Comparison of ENCODE assay signal across 15 cellular contexts in genomic region chr20:44696315-44696714, GRCh38. TPM values are rescaled to one million over a fixed set of nuclear protein-coding genes. Genes with fewer than 3 reads are reported as not detected.
DNase-seq lines count a peak whose midpoint lies in the region; ATAC-seq and TF ChIP-seq lines count a peak whose summit lies in the region.
"Had no signal": no experiment of that assay in that cellular context is flagged by ENCODE, and none has a peak within 500 bp of the region (broad histone marks: within the 10 kb centered on the region; RNA-seq: fewer than 3 reads in every experiment).

No MANE protein-coding gene starts in this region.

- H3K4me3 ChIP-seq in LNCaP clone FGC (ENCODE audit: low read depth, low read length), result no peak overlapping the region
- no peak overlapping the region for H3K4me3 ChIP-seq in sigmoid colon
- H3K4me3 ChIP-seq: neural progenitor cell had no signal

- no peaks in the 10 kb centered on the region for H3K9me3 ChIP-seq in sigmoid colon

- DNase-seq in ELR (ENCODE audit: low read depth) (peak; percentile 40), LNCaP clone FGC (ENCODE audit: low read depth) (no peak), sigmoid colon (no peak), NCI-H1105 (lab: John Stamatoyannopoulos, UW) (no peak), globus pallidus (ENCODE audit: low spot score) (no peak), SKM-1 (lab: John Stamatoyannopoulos, UW; ENCODE audit: unreplicated experiment) (no peak)
- DNase-seq: activated CD4-positive, alpha-beta T cell treated with anti-CD3 and anti-CD28 coated beads, Interleukin-2, amount 10 ng/mL, durations not matched to agents 24 days and 14 days; activated effector memory CD4-positive, alpha-beta T cell treated with Interleukin-2 at 50 U/mL for 16 hours; Calu3; foreskin melanocyte; left cardiac atrium; NCI-H146 had no signal

- ATAC-seq in GM21526 (IDR thresholded peaks at IDR 0.05; ENCODE audit: low FRiP score, unreplicated experiment), result no peak
- ATAC-seq: left cardiac atrium had no signal

- TF ChIP-seq CTCF in LNCaP clone FGC (IDR thresholded peaks at IDR 0.05; ENCODE audit: control insufficient read depth, extremely low read depth, insufficient read depth), result peak; percentile 20; the same call in 1 of the 2 replicates
- TF ChIP-seq CTCF in sigmoid colon (IDR thresholded peaks at IDR 0.05), result no peak

- no peak for TF ChIP-seq POLR2A in sigmoid colon (IDR thresholded peaks at IDR 0.05)

- H3K27ac ChIP-seq in cingulate gyrus (ENCODE audit: low read depth, low read length) (peak overlapping the region; percentile 21), sigmoid colon (peak overlapping the region in 3 of 4 donors; percentile 50 to 90 (median 59))
- H3K27ac ChIP-seq: neural progenitor cell had no signal

- no peaks in the 10 kb centered on the region for H3K36me3 ChIP-seq in sigmoid colon
- H3K36me3 ChIP-seq: neural progenitor cell had no signal

- TF ChIP-seq EP300 in sigmoid colon (IDR thresholded peaks at IDR 0.05), result no peak

- intact Hi-C loops in sigmoid colon (cut with DNase I), result no loop called here

- H3K27me3 ChIP-seq in sigmoid colon, result no peaks in the 10 kb centered on the region
- H3K27me3 ChIP-seq: neural progenitor cell had no signal

- peaks cover 0 to 26% (median 16%) of the 10 kb centered on the region in 4 donors for H3K4me1 ChIP-seq in sigmoid colon

- WGBS in sigmoid colon, 2 donors, result 82 to 87% methylated on average over 3 of the region's 3 CpGs

RNA-seq across cellular contexts. Expression of gene CCN5, which starts 18.9 kb away (rescaled TPM):
- total RNA-seq in sigmoid colon, result 10 to 100 TPM in 3 of 4 donors, 1 to 10 TPM in 1; 5.0 to 48.7 (median 18.5) TPM
- 10 to 100 TPM in 1 of 3 donors, 1 to 10 TPM in 2; 1.0 to 21.0 (median 2.8) TPM for polyA plus RNA-seq in sigmoid colon
- total RNA-seq: activated CD4-positive, alpha-beta T cell treated with anti-CD3 and anti-CD28 coated beads, Interleukin-2, amount 10 ng/mL, durations not matched to agents 24 days and 14 days had no signal

RNA-seq across cellular contexts. Expression of gene ADA, which starts 44.8 kb away (rescaled TPM):
- total RNA-seq in sigmoid colon, result 10 to 100 TPM in 3 of 4 donors, 1 to 10 TPM in 1; 4.3 to 17.1 (median 11.7) TPM
- 10 to 100 TPM in 1 of 3 donors, 1 to 10 TPM in 2; 2.5 to 13.8 (median 4.8) TPM for polyA plus RNA-seq in sigmoid colon

RNA-seq across cellular contexts. Expression of gene KCNK15, which starts 49.4 kb away (rescaled TPM):
- total RNA-seq in sigmoid colon, result 1 to 10 TPM in 2 of 4 donors, under 1 TPM in 2; 0.55 to 2.1 (median 1.0) TPM
- under 1 TPM in 2 of 3 donors, not detected in 1; 0.28 to 0.60 TPM for polyA plus RNA-seq in sigmoid colon
